Comparison of ENCODE assay signal across 17 cellular contexts in genomic region chr21:15932681-15933200, GRCh38.
A peak's percentile ranks its signal among the peaks of the same experiment; 100 is the strongest.
DNase-seq lines count a peak whose midpoint lies in the region; ATAC-seq, FAIRE-seq and TF ChIP-seq lines count a peak whose summit lies in the region.
"Had no signal": no experiment of that assay in that cellular context is flagged by ENCODE, and none has a peak within 500 bp of the region (broad histone marks: within the 10 kb centered on the region; RNA-seq: fewer than 3 reads in every experiment).

No MANE protein-coding gene starts in this region.

- no peaks in the 10 kb centered on the region for H3K27me3 ChIP-seq in osteoblast (ENCODE audit: insufficient read depth, low read length)
- H3K27me3 ChIP-seq: MG63 had no signal

- no peak for TF ChIP-seq CTCF in kidney (IDR thresholded peaks at IDR 0.05; ENCODE audit: borderline replicate concordance, extremely low read depth, insufficient read depth)
- no peak for TF ChIP-seq CTCF in osteoblast (IDR thresholded peaks at IDR 0.05; ENCODE audit: extremely low read depth, low read depth, low read length)

- H3K27ac ChIP-seq in kidney (ENCODE audit: low read depth in 2 of 2, low read length in 2 of 2) (no peak overlapping the region), osteoblast (ENCODE audit: low read depth, low read length) (no peak overlapping the region)

- CTCF ChIA-PET in activated CD8-positive, alpha-beta memory T cell treated with anti-CD3 and anti-CD28 coated beads, Interleukin-2, amount 10 ng/mL, durations not matched to agents 7 days and 5 days (lab: Charles Lee): no interaction called here

- no peaks in the 10 kb centered on the region for H3K36me3 Mint-ChIP-seq in activated CD8-positive, alpha-beta memory T cell treated with anti-CD3 and anti-CD28 coated beads, Interleukin-2, amount 10 ng/mL, durations not matched to agents 7 days and 5 days
- H3K36me3 Mint-ChIP-seq: CD14-positive monocyte had no signal

- H3K4me2 ChIP-seq in osteoblast (ENCODE audit: insufficient read depth, low read length): no peak overlapping the region

- no peak for ATAC-seq in HG02798 (IDR thresholded peaks at IDR 0.05; ENCODE audit: poor library complexity, unreplicated experiment)
- no peak for ATAC-seq in activated CD8-positive, alpha-beta memory T cell treated with anti-CD3 and anti-CD28 coated beads, Interleukin-2, amount 10 ng/mL, durations not matched to agents 7 days and 5 days

- peak overlapping the region; percentile 12 for H2AFZ ChIP-seq in osteoblast (ENCODE audit: low read length)

- intact Hi-C loops in kidney (cut with DNase I): no loop called here

- H3K4me3 ChIP-seq in kidney (ENCODE audit: low read length in 2 of 2): no peak overlapping the region
- no peak overlapping the region for H3K4me3 ChIP-seq in osteoblast (ENCODE audit: insufficient read depth, low read length)
- H3K4me3 ChIP-seq: MG63 had no signal

- peak; percentile 39 for FAIRE-seq in kidney (lab: Jason Lieb, UNC)

- H3K4me1 ChIP-seq in kidney (ENCODE audit: control insufficient read depth in 1 of 2, insufficient read depth in 1 of 2, low read depth in 1 of 2, low read length in 2 of 2): peaks cover 0 to 6% of the 10 kb centered on the region in 2 donors
- no peaks in the 10 kb centered on the region for H3K4me1 ChIP-seq in osteoblast (ENCODE audit: insufficient read depth, low read length)

- H3K79me2 ChIP-seq in osteoblast (ENCODE audit: insufficient read depth, low read length): no peaks in the 10 kb centered on the region

- no peaks in the 10 kb centered on the region for H3K4me1 Mint-ChIP-seq in activated CD8-positive, alpha-beta memory T cell treated with anti-CD3 and anti-CD28 coated beads, Interleukin-2, amount 10 ng/mL, durations not matched to agents 7 days and 5 days
- H3K4me1 Mint-ChIP-seq: CD14-positive monocyte, H9 had no signal

- no peaks in the 10 kb centered on the region for H3K27me3 Mint-ChIP-seq in activated CD8-positive, alpha-beta memory T cell treated with anti-CD3 and anti-CD28 coated beads, Interleukin-2, amount 10 ng/mL, durations not matched to agents 7 days and 5 days

- H3K36me3 ChIP-seq in kidney (ENCODE audit: control insufficient read depth in 1 of 2, insufficient read depth in 2 of 2, low read length in 2 of 2): no peaks in the 10 kb centered on the region
- H3K36me3 ChIP-seq in osteoblast (ENCODE audit: insufficient read depth, low read length): no peaks in the 10 kb centered on the region
- H3K36me3 ChIP-seq: MG63 had no signal

- H3K9ac ChIP-seq in kidney (ENCODE audit: low read length in 2 of 2): no peak overlapping the region

- H3K9me3 Mint-ChIP-seq in activated CD8-positive, alpha-beta memory T cell treated with anti-CD3 and anti-CD28 coated beads, Interleukin-2, amount 10 ng/mL, durations not matched to agents 7 days and 5 days (ENCODE audit: low read depth): no peaks in the 10 kb centered on the region
- H3K9me3 Mint-ChIP-seq: H9 had no signal

- DNase-seq in astrocyte of the hippocampus (ENCODE audit: low read depth, low spot score): peak; percentile 92
- no peak for DNase-seq in kidney
- no peak for DNase-seq in osteoblast (ENCODE audit: insufficient read length, low spot score, missing footprints)
- no peak for DNase-seq in 8988T
- no peak for DNase-seq in NOMO-1 (lab: John Stamatoyannopoulos, UW; ENCODE audit: unreplicated experiment in 2 of 2)
- DNase-seq in activated CD8-positive, alpha-beta memory T cell treated with anti-CD3 and anti-CD28 coated beads, Interleukin-2, amount 10 ng/mL, durations not matched to agents 7 days and 5 days: no peak
- DNase-seq: DND-41, H9, Kasumi-1, MG63, NCI-H1092, NCI-H146, NCI-H2081, NCI-H2171 treated with DMSO at 0.1 percent for 48 hours, Right ventricle myocardium superior had no signal

- H3K9me3 ChIP-seq in kidney (ENCODE audit: control insufficient read depth in 1 of 2, low read length in 2 of 2) (no peaks in the 10 kb centered on the region), osteoblast (ENCODE audit: low read depth, low read length) (no peaks in the 10 kb centered on the region)
- H3K9me3 ChIP-seq: MG63 had no signal

- no peaks in the 10 kb centered on the region for H4K20me1 ChIP-seq in osteoblast (ENCODE audit: insufficient read depth, low read length)

- no peak overlapping the region for H3K4me3 Mint-ChIP-seq in activated CD8-positive, alpha-beta memory T cell treated with anti-CD3 and anti-CD28 coated beads, Interleukin-2, amount 10 ng/mL, durations not matched to agents 7 days and 5 days
- H3K4me3 Mint-ChIP-seq: CD14-positive monocyte, H9 had no signal

- no peak overlapping the region for H3K27ac Mint-ChIP-seq in activated CD8-positive, alpha-beta memory T cell treated with anti-CD3 and anti-CD28 coated beads, Interleukin-2, amount 10 ng/mL, durations not matched to agents 7 days and 5 days
- H3K27ac Mint-ChIP-seq: CD14-positive monocyte, H9 had no signal
